In the genomic region with DNA sequence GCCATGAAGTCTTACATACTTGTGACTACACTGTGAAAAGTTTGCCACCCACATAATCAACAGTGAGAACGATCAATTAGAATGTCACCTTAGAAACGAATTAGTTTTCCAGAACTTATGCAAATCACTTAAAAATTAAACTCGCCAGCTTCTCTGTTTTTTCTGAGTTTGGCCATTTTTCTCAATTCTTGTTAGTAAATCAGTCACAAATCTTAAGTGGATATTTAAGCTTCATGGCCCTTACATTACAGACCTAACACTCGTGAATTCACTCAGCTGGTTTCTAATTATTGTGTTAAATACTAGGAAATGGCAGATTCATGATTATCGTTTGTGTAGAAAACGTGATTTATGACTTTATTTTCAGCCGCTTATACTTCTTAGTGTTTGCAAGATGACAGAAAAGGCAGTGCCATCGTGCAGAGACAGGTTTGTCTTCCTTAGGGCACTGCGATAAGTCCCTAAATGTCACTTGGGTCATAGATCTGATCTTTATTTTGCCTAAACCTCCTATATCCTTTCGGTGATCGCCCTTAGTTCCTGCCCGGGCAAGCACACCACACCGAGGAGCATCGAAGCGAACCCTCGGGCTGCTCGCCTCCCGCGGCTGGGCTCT, we compare ENCODE assay signal across 8 cellular contexts. TPM values are rescaled to one million over a fixed set of nuclear protein-coding genes. Genes with fewer than 3 reads are reported as not detected.
A peak's percentile ranks its signal among the peaks of the same experiment; 100 is the strongest.
DNase-seq lines count a peak whose midpoint lies in the region; ATAC-seq and TF ChIP-seq lines count a peak whose summit lies in the region.
"Had no signal": no experiment of that assay in that cellular context is flagged by ENCODE, and none has a peak within 500 bp of the region (broad histone marks: within the 10 kb centered on the region; RNA-seq: fewer than 3 reads in every experiment).

No MANE protein-coding gene starts in this region.

- H3K27me3 Mint-ChIP-seq in naive thymus-derived CD8-positive, alpha-beta T cell = peaks cover 43 to 86% (median 63%) of the 10 kb centered on the region in 5 donors

- peak overlapping the region in 58 of 59 donors; percentile 2 to 95 (median 88) for H3K27ac ChIP-seq in dorsolateral prefrontal cortex

- intact Hi-C loops in dorsolateral prefrontal cortex (cut with DNase I) = loop anchor here in 1 of 2 donors (10.0 kb wide), 1 partner anchor 258 kb away; no protein-coding TSS in a partner anchor

- H3K27ac Mint-ChIP-seq in naive thymus-derived CD8-positive, alpha-beta T cell = no peak overlapping the region

- ATAC-seq in GM19395 (IDR thresholded peaks at IDR 0.05; ENCODE audit: unreplicated experiment) (peak; percentile 49), HG03460 (IDR thresholded peaks at IDR 0.05; ENCODE audit: unreplicated experiment) (peak; percentile 44), HG03439 (IDR thresholded peaks at IDR 0.05; ENCODE audit: unreplicated experiment) (no peak)
- ATAC-seq in naive thymus-derived CD8-positive, alpha-beta T cell = peak; percentile 33 to 40
- ATAC-seq: Panc1 had no signal

- H3K4me1 Mint-ChIP-seq in naive thymus-derived CD8-positive, alpha-beta T cell = peaks cover 2 to 17% (median 7%) of the 10 kb centered on the region in 4 donors

- peaks cover 0 to 3% (median 0%) of the 10 kb centered on the region in 3 donors for H3K36me3 Mint-ChIP-seq in naive thymus-derived CD8-positive, alpha-beta T cell

- H3K4me3 Mint-ChIP-seq in naive thymus-derived CD8-positive, alpha-beta T cell = peak overlapping the region; percentile 59 to 86 (median 73)

- DNase-seq in dorsolateral prefrontal cortex (no peak), globus pallidus (ENCODE audit: low spot score) (no peak), activated gamma-delta T cell treated with Interleukin-2 at 50 U/mL for 16 hours (no peak)
- peak in 2 of 10 donors; percentile 3 to 21 for DNase-seq in naive thymus-derived CD8-positive, alpha-beta T cell

- H3K9me3 Mint-ChIP-seq in naive thymus-derived CD8-positive, alpha-beta T cell = no peaks in the 10 kb centered on the region

- TF ChIP-seq CTCF in dorsolateral prefrontal cortex (IDR thresholded peaks at IDR 0.05 in 54 of 56, conservative IDR thresholded peaks at IDR 0.05 in 2 of 56; ENCODE audit: low read depth in 1 of 56, partially characterized antibody in 56 of 56) = no peak

- H3K27me3 ChIP-seq in dorsolateral prefrontal cortex = peaks cover 0 to 74% (median 0%) of the 10 kb centered on the region in 45 donors

- peak overlapping the region; percentile 26 to 85 (median 67) for H3K4me3 ChIP-seq in dorsolateral prefrontal cortex

- POLR2A ChIA-PET in naive thymus-derived CD8-positive, alpha-beta T cell (lab: Charles Lee) = no interaction called here

RNA-seq across cellular contexts. Expression of a gene that starts 0.6 kb away (rescaled TPM):
- 100 to 1,000 TPM in 119 of 120 experiments, 10 to 100 TPM in 1; 93.7 to 263 (median 189) TPM for total RNA-seq in dorsolateral prefrontal cortex
- 100 to 1,000 TPM; 174 to 175 TPM for total RNA-seq in naive thymus-derived CD8-positive, alpha-beta T cell
- 100 to 1,000 TPM; 101 to 153 (median 117) TPM for polyA plus RNA-seq in naive thymus-derived CD8-positive, alpha-beta T cell
